18 cellular contexts compared by ENCODE assay signal in genomic region chr12:119911147-119911546, GRCh38. TPM values are rescaled to one million over a fixed set of nuclear protein-coding genes. Genes with fewer than 3 reads are reported as not detected.
A peak's percentile ranks its signal among the peaks of the same experiment; 100 is the strongest.
DNase-seq lines count a peak whose midpoint lies in the region; ATAC-seq and TF ChIP-seq lines count a peak whose summit lies in the region.
"Had no signal": no experiment of that assay in that cellular context is flagged by ENCODE, and none has a peak within 500 bp of the region (broad histone marks: within the 10 kb centered on the region; RNA-seq: fewer than 3 reads in every experiment).

No MANE protein-coding gene starts in this region.

- H3K79me2 ChIP-seq in fibroblast of lung (ENCODE audit: control insufficient read depth, insufficient read depth, low read length), result no peaks in the 10 kb centered on the region

- ATAC-seq in lower lobe of right lung, result no peak
- ATAC-seq: activated CD4-positive, alpha-beta T cell treated with anti-CD3 and anti-CD28 coated beads for 36 hours; esophagus mucosa; left lobe of liver; stimulated activated effector memory CD8-positive, alpha-beta T cell treated with anti-CD3 and anti-CD28 coated beads, Interleukin-12 subunit alpha, Interleukin-12 subunit beta, amount 100 ng/mL, for 72 hours had no signal

- no peak overlapping the region for H3K9ac ChIP-seq in fibroblast of lung (ENCODE audit: insufficient read depth, low read length)

- no peaks in the 10 kb centered on the region for H3K27me3 ChIP-seq in fibroblast of lung (ENCODE audit: control insufficient read depth, insufficient read depth, low read length)
- H3K27me3 ChIP-seq in lower lobe of right lung (ENCODE audit: low read depth), result no peaks in the 10 kb centered on the region
- H3K27me3 ChIP-seq: spleen, tibial artery had no signal

- H3K27ac ChIP-seq in fibroblast of lung (ENCODE audit: insufficient read depth, low read length) (no peak overlapping the region), lower lobe of right lung (no peak overlapping the region)
- H3K27ac ChIP-seq: spleen, tibial artery had no signal

- intact Hi-C loops in lower lobe of right lung (cut with DNase I), result no loop called here

- no peak for TF ChIP-seq CTCF in fibroblast of lung (conservative IDR thresholded peaks at IDR 0.05 in 1 of 2, IDR thresholded peaks at IDR 0.05 in 1 of 2; ENCODE audit: low read depth in 1 of 2, low read length in 2 of 2)
- no peak for TF ChIP-seq CTCF in lower lobe of right lung (IDR thresholded peaks at IDR 0.05)

- H3K4me3 ChIP-seq in fibroblast of lung (replicated peaks in 1 of 4; ENCODE audit: control extremely low read depth in 1 of 4, insufficient read depth in 1 of 4, low read depth in 3 of 4, low read length in 4 of 4) (no peak overlapping the region), lower lobe of right lung (no peak overlapping the region)
- H3K4me3 ChIP-seq: spleen, tibial artery had no signal

- no peak overlapping the region for H2AFZ ChIP-seq in fibroblast of lung (ENCODE audit: low read length)

- no peaks in the 10 kb centered on the region for H3K36me3 ChIP-seq in fibroblast of lung (ENCODE audit: control insufficient read depth, insufficient read depth, low read length)
- no peaks in the 10 kb centered on the region for H3K36me3 ChIP-seq in lower lobe of right lung
- H3K36me3 ChIP-seq: spleen, tibial artery had no signal

- no peaks in the 10 kb centered on the region for H4K20me1 ChIP-seq in fibroblast of lung (ENCODE audit: control insufficient read depth, extremely low read depth, insufficient read depth, low read length)

- peak; percentile 7 for DNase-seq in GM04504 (ENCODE audit: low read depth)
- DNase-seq in RPMI7951 (ENCODE audit: low read depth), result peak; percentile 33
- peak; percentile 80 to 84 for DNase-seq in fibroblast of lung (ENCODE audit: low read depth in 2 of 2)
- peak; percentile 66 for DNase-seq in stromal cell of bone marrow (ENCODE audit: low read depth)
- DNase-seq in cerebellar nuclear complex (lab: John Stamatoyannopoulos, UW), result no peak
- no peak for DNase-seq in activated CD4-positive, CD25-positive, alpha-beta regulatory T cell (lab: John Stamatoyannopoulos, UW)
- no peak for DNase-seq in lower lobe of right lung
- DNase-seq: activated CD4-positive, alpha-beta T cell treated with anti-CD3 and anti-CD28 coated beads for 36 hours; activated naive CD4-positive, alpha-beta T cell treated with anti-CD3 and anti-CD28 coated beads, Interleukin-2, amount 10 ng/mL, durations not matched to agents 7 days and 5 days; CD4-positive, alpha-beta T cell; NCI-H1694 treated with DMSO at 0.1 percent for 48 hours; NCI-H446 treated with DMSO at 0.1 percent for 48 hours; posterior cingulate gyrus; spleen; tibial artery had no signal

- H3K4me2 ChIP-seq in fibroblast of lung (ENCODE audit: extremely low read depth, insufficient read depth, low read length), result no peak overlapping the region

- H3K9me3 ChIP-seq in fibroblast of lung (ENCODE audit: control insufficient read depth, insufficient read depth, low read depth, low read length) (no peaks in the 10 kb centered on the region), lower lobe of right lung (no peaks in the 10 kb centered on the region)
- H3K9me3 ChIP-seq: spleen, tibial artery had no signal

- no peaks in the 10 kb centered on the region for H3K4me1 ChIP-seq in fibroblast of lung (ENCODE audit: control insufficient read depth, extremely low read depth, insufficient read depth, low read length)
- no peaks in the 10 kb centered on the region for H3K4me1 ChIP-seq in lower lobe of right lung
- H3K4me1 ChIP-seq: spleen, tibial artery had no signal

RNA-seq across cellular contexts. Expression of gene CIT, which starts 34.0 kb away (rescaled TPM):
- 35.6 and 36.0 TPM in 2 replicates for total RNA-seq in RPMI7951 (2014; rRNA removed; shearing (Covaris generic))
- total RNA-seq in fibroblast of lung (4.6 and 25.4 TPM in 2 replicates), lower lobe of right lung (18.0 TPM)
- polyA plus RNA-seq in fibroblast of lung, result 6.8 and 26.4 TPM in 2 replicates
- polyA plus RNA-seq in fibroblast of lung (2012), result 6.0 and 20.5 TPM in 2 replicates
- polyA minus RNA-seq in fibroblast of lung (ENCODE audit: low replicate concordance), result 14.7 and 75.2 TPM in 2 replicates

Comparison
In these comparisons a context has a peak if more than half of its experiments do, and no peak if none do; other contexts are left out.
1. DNase-seq: peak in GM04504 (single experiment), RPMI7951 (single experiment), fibroblast of lung (2 of 2) and stromal cell of bone marrow (single experiment); none in cerebellar nuclear complex (0 of 2), activated CD4-positive, CD25-positive, alpha-beta regulatory T cell (0 of 4) and lower lobe of right lung (single experiment).